Comparison of ENCODE assay signal across 18 cellular contexts in genomic region chr5:140162275-140162674, GRCh38. TPM values are rescaled to one million over a fixed set of nuclear protein-coding genes. Genes with fewer than 3 reads are reported as not detected.
DNase-seq lines count a peak whose midpoint lies in the region; ATAC-seq, FAIRE-seq and TF ChIP-seq lines count a peak whose summit lies in the region.
"Had no signal": no experiment of that assay in that cellular context is flagged by ENCODE, and none has a peak within 500 bp of the region (broad histone marks: within the 10 kb centered on the region; RNA-seq: fewer than 3 reads in every experiment).

No MANE protein-coding gene starts in this region.

- RAD21 ChIA-PET in GM12878 (lab: Charles Lee; ENCODE audit: unreplicated experiment): no interaction called here

- no peaks in the 10 kb centered on the region for H4K20me1 ChIP-seq in GM12878 (ENCODE audit: control insufficient read depth, insufficient read depth)
- H4K20me1 ChIP-seq: BLaER1 had no signal

- peaks cover 5% of the 10 kb centered on the region for H3K4me1 ChIP-seq in GM12878 (ENCODE audit: control insufficient read depth, insufficient read depth, low read length)
- peaks cover 54% of the 10 kb centered on the region for H3K4me1 ChIP-seq in mucosa of stomach (ENCODE audit: control insufficient read depth, insufficient read depth, low read length)
- H3K4me1 ChIP-seq in CD8-positive, alpha-beta memory T cell (ENCODE audit: insufficient read depth, low read length): peaks cover 3% of the 10 kb centered on the region
- no peaks in the 10 kb centered on the region for H3K4me1 ChIP-seq in CD8-positive, alpha-beta T cell (ENCODE audit: insufficient read depth, low read length)
- H3K4me1 ChIP-seq: BLaER1 had no signal

- H3K9ac ChIP-seq in GM12878 (ENCODE audit: control insufficient read depth, insufficient read depth, low read length) (no peak overlapping the region), mucosa of stomach (ENCODE audit: low read length) (peak overlapping the region; percentile 11)
- H3K9ac ChIP-seq: BLaER1 had no signal

- H3K27me3 ChIP-seq in GM12878 (replicated peaks in 1 of 2; ENCODE audit: control insufficient read depth in 2 of 2, insufficient read depth in 2 of 2, low read length in 1 of 2) (no peaks in the 10 kb centered on the region; a peak in 1 of 4 replicates), mucosa of stomach (ENCODE audit: control insufficient read depth, insufficient read depth, low read length) (no peaks in the 10 kb centered on the region)
- H3K27me3 ChIP-seq in CD8-positive, alpha-beta memory T cell (ENCODE audit: insufficient read depth, low read length, poor library complexity, severe bottlenecking): no peaks in the 10 kb centered on the region
- H3K27me3 ChIP-seq in CD8-positive, alpha-beta T cell (ENCODE audit: insufficient read depth, low read length): no peaks in the 10 kb centered on the region
- H3K27me3 ChIP-seq: BLaER1 had no signal

- H3K4me3 ChIP-seq in GM12878: no peak overlapping the region
- H3K4me3 ChIP-seq in mucosa of stomach (ENCODE audit: low read length): no peak overlapping the region
- H3K4me3 ChIP-seq in CD8-positive, alpha-beta memory T cell (ENCODE audit: low read length): no peak overlapping the region
- H3K4me3 ChIP-seq in CD8-positive, alpha-beta T cell (ENCODE audit: low read depth, low read length): no peak overlapping the region
- H3K4me3 ChIP-seq: BLaER1 had no signal

- intact Hi-C loops in GM12878 (cut with micrococcal nuclease; ENCODE audit: unreplicated experiment): no loop called here
- intact Hi-C loops in CD8-positive, alpha-beta T cell (cut with DNase I, micrococcal nuclease): no loop called here

- no peak overlapping the region for H3K27ac ChIP-seq in GM12878 (ENCODE audit: control insufficient read depth, insufficient read depth)
- H3K27ac ChIP-seq in CD8-positive, alpha-beta memory T cell (ENCODE audit: low read depth, low read length): no peak overlapping the region
- no peak overlapping the region for H3K27ac ChIP-seq in CD8-positive, alpha-beta T cell (ENCODE audit: low read depth, low read length)
- H3K27ac ChIP-seq: BLaER1, HL-60 had no signal

- no peak for TF ChIP-seq EP300 in GM12878 (IDR thresholded peaks at IDR 0.05; ENCODE audit: borderline replicate concordance in 1 of 2, control insufficient read depth in 1 of 2, low read depth in 2 of 2, low read length in 2 of 2)

- SMC1A ChIA-PET in GM12878 (lab: Charles Lee; ENCODE audit: uncharacterized antibody, unreplicated experiment): interaction anchor here (0.8 kb wide), 1 partner anchor 9 kb away, joined by 3 read pairs; no protein-coding TSS in a partner anchor

- no peak overlapping the region for H3K4me3 Mint-ChIP-seq in CD8-positive, alpha-beta memory T cell
- no peak overlapping the region for H3K4me3 Mint-ChIP-seq in CD8-positive, alpha-beta T cell

- no peak overlapping the region for H3K4me2 ChIP-seq in GM12878 (ENCODE audit: control insufficient read depth, insufficient read depth)
- H3K4me2 ChIP-seq: BLaER1 had no signal

- H3K36me3 ChIP-seq in GM12878 (ENCODE audit: control insufficient read depth in 2 of 2, insufficient read depth in 2 of 2, low read length in 1 of 2) (no peaks in the 10 kb centered on the region), mucosa of stomach (ENCODE audit: control insufficient read depth, insufficient read depth, low read length) (no peaks in the 10 kb centered on the region)
- H3K36me3 ChIP-seq in CD8-positive, alpha-beta memory T cell (ENCODE audit: insufficient read depth, low read length): no peaks in the 10 kb centered on the region
- no peaks in the 10 kb centered on the region for H3K36me3 ChIP-seq in CD8-positive, alpha-beta T cell (ENCODE audit: insufficient read depth, low read length)
- H3K36me3 ChIP-seq: BLaER1 had no signal

- H3K36me3 Mint-ChIP-seq in CD8-positive, alpha-beta memory T cell: peaks cover 0 to 2% (median 1%) of the 10 kb centered on the region in 3 donors
- H3K36me3 Mint-ChIP-seq in CD8-positive, alpha-beta T cell: peaks cover 1% of the 10 kb centered on the region

- CTCF ChIA-PET in GM12878 (lab: Yijun Ruan, JAX): interaction anchor here (0.6 to 1.5 kb wide), 3 partner anchors 19 to 88 kb away, joined by 3 to 4 read pairs (median 3); no protein-coding TSS in a partner anchor
- CTCF ChIA-PET in CD8-positive, alpha-beta memory T cell (lab: Charles Lee): interaction anchor here (0.7 to 1.3 kb wide), 3 partner anchors 12 to 89 kb away, joined by 3 to 5 read pairs (median 3); no protein-coding TSS in a partner anchor
- CTCF ChIA-PET in CD8-positive, alpha-beta T cell (lab: Charles Lee): interaction anchor here (0.8 to 1.4 kb wide), 2 partner anchors 17 to 90 kb away, joined by 4 to 6 read pairs; no protein-coding TSS in a partner anchor

- no peak for TF ChIP-seq RAD21 in GM12878 (IDR thresholded peaks at IDR 0.05; ENCODE audit: insufficient read depth, low read depth, low read length)

- peak overlapping the region in 1 of 8 donors; percentile 54 for H3K27ac Mint-ChIP-seq in CD8-positive, alpha-beta memory T cell
- H3K27ac Mint-ChIP-seq in CD8-positive, alpha-beta T cell: no peak overlapping the region

- WGBS in GM12878 (ENCODE audit: insufficient coverage, insufficient replicate concordance, low lambda C conversion rate, missing lambda C conversion rate): 73% methylated on average over 5 of the region's 5 CpGs

- in situ Hi-C loops in GM12878 (cut with MboI): no loop called here

- H3K27me3 Mint-ChIP-seq in CD8-positive, alpha-beta memory T cell: peaks cover 1 to 4% of the 10 kb centered on the region in 2 donors
- H3K27me3 Mint-ChIP-seq in CD8-positive, alpha-beta T cell (ENCODE audit: low read depth): peaks cover 2% of the 10 kb centered on the region

- H3K9me3 Mint-ChIP-seq in CD8-positive, alpha-beta memory T cell: no peaks in the 10 kb centered on the region
- H3K9me3 Mint-ChIP-seq in CD8-positive, alpha-beta T cell: no peaks in the 10 kb centered on the region

- no peaks in the 10 kb centered on the region for H3K9me3 ChIP-seq in GM12878 (replicated peaks; ENCODE audit: control insufficient read depth, insufficient read depth, low read length)
- H3K9me3 ChIP-seq in mucosa of stomach (ENCODE audit: control insufficient read depth, low read length): no peaks in the 10 kb centered on the region
- no peaks in the 10 kb centered on the region for H3K9me3 ChIP-seq in CD8-positive, alpha-beta memory T cell (ENCODE audit: low read length)
- no peaks in the 10 kb centered on the region for H3K9me3 ChIP-seq in CD8-positive, alpha-beta T cell (ENCODE audit: low read length)
- H3K9me3 ChIP-seq: BLaER1 had no signal

- POLR2A ChIA-PET in GM12878 (lab: Charles Lee): interaction anchor here (0.6 to 0.7 kb wide), 2 partner anchors 121 to 252 kb away, joined by 3 read pairs; no protein-coding TSS in a partner anchor
- POLR2A ChIA-PET in CD8-positive, alpha-beta memory T cell (lab: Charles Lee): no interaction called here
- POLR2A ChIA-PET in CD8-positive, alpha-beta T cell (lab: Charles Lee): no interaction called here

- no TSS peak for BruUV-seq in GM12878 (replicated peaks; lab: Mats Ljungman, UMichigan)

- no peak for TF ChIP-seq CTCF in GM12878 (IDR thresholded peaks at IDR 0.05 in 2 of 3, conservative IDR thresholded peaks at IDR 0.05 in 1 of 3; ENCODE audit: control insufficient read depth in 2 of 3, extremely low read depth in 1 of 3, insufficient read depth in 1 of 3, low read depth in 3 of 3, low read length in 3 of 3)
- no peak for TF ChIP-seq CTCF in CD8-positive, alpha-beta T cell (IDR thresholded peaks at IDR 0.05)

- peak; percentile 7 for DNase-seq in NCI-H2029 (lab: John Stamatoyannopoulos, UW)
- no peak for DNase-seq in NCI-H2029 treated with DMSO at 0.1 percent for 48 hours (lab: John Stamatoyannopoulos, UW)
- no peak for DNase-seq in GM12878 (ENCODE audit: low read depth, low spot score)
- DNase-seq in CD8-positive, alpha-beta memory T cell: no peak
- no peak for DNase-seq in medulla oblongata (ENCODE audit: extremely low spot score)
- DNase-seq in CD8-positive, alpha-beta T cell: no peak
- DNase-seq: 8988T, AML-193, Calu3, DMS 273 treated with DMSO at 0.1 percent for 48 hours, DMS79 had no signal

- H3K4me1 Mint-ChIP-seq in CD8-positive, alpha-beta memory T cell: peaks cover 0 to 2% (median 1%) of the 10 kb centered on the region in 3 donors
- H3K4me1 Mint-ChIP-seq in CD8-positive, alpha-beta T cell (ENCODE audit: low read depth): no peaks in the 10 kb centered on the region

- H2AFZ ChIP-seq in GM12878 (ENCODE audit: control insufficient read depth, low read depth, low read length): no peak overlapping the region

- no peaks in the 10 kb centered on the region for H3K79me2 ChIP-seq in GM12878 (ENCODE audit: control insufficient read depth, insufficient read depth, low read length)

- no peak for TF ChIP-seq POLR2A in GM12878 (IDR thresholded peaks at IDR 0.05; ENCODE audit: low read depth, low read length)

- no peak for ATAC-seq in GM12878
- ATAC-seq in CD8-positive, alpha-beta T cell: no peak
- ATAC-seq: HCT116 had no signal

- no peak for FAIRE-seq in GM12878 (lab: Jason Lieb, UNC)
- FAIRE-seq: GM12892, GM19239, H54 had no signal

RNA-seq across cellular contexts. Expression of gene CYSTM1, which starts 12.7 kb away (rescaled TPM):
- total RNA-seq in GM12878 (2013; cell fraction: nucleolus; rRNA removed): 34.5 and 44.8 TPM in 2 replicates
- total RNA-seq in GM12878 (2014; rRNA removed) (97.8 and 105 TPM in 2 replicates), GM12878 (2014; rRNA removed; fragmentation: Illumina TruSeq; extraction: Trizol) (81.4 and 90.2 TPM in 2 replicates), GM12878 (2021) (52.7 and 59.8 TPM in 2 replicates)
- 17.8 TPM for polyA plus RNA-seq in GM12878 (2011; ENCODE audit: low read depth)
- polyA plus RNA-seq in GM12878 (2011; rRNA removed) (91.3 and 120 TPM in 2 replicates), GM12878 (2014; fragmentation: Illumina TruSeq; extraction: Trizol) (71.3 and 92.5 TPM in 2 replicates), GM12878 (2014; fragmentation: Nextera tagmentation; extraction: Ambion mirVana) (100 to 1,000 TPM; 204 to 261 TPM), GM12878 (2014; rRNA removed) (103 and 112 TPM in 2 replicates), GM12878 (2016; fragmentation: Nextera tagmentation; extraction: Ambion mirVana) (10 to 100 TPM; 67.5 to 85.4 TPM)
- 134 and 170 TPM in 2 replicates for polyA plus RNA-seq in GM12878 (2011; cell fraction: cytosol; rRNA removed)
- polyA plus RNA-seq in GM12878 (2011; cell fraction: nucleus; rRNA removed): 71.6 and 92.3 TPM in 2 replicates
- 43.8 and 51.9 TPM in 2 replicates for polyA plus RNA-seq in GM12878 (2012)
- polyA minus RNA-seq in GM12878 (2011; rRNA and poly(A)+ RNA removed): 41.5 and 88.5 TPM in 2 replicates
- polyA minus RNA-seq in GM12878 (2011; cell fraction: cytosol; rRNA and poly(A)+ RNA removed): 33.9 and 36.2 TPM in 2 replicates
- 27.4 and 35.2 TPM in 2 replicates for polyA minus RNA-seq in GM12878 (2011; cell fraction: nucleus; rRNA and poly(A)+ RNA removed)
- 10 to 100 TPM; 13.9 to 17.3 TPM for total RNA-seq in CD8-positive, alpha-beta memory T cell
- 11.1 TPM for polyA plus RNA-seq in CD8-positive, alpha-beta memory T cell
- total RNA-seq in CD8-positive, alpha-beta T cell: 1 to 10 TPM; 8.1 to 8.6 TPM

RNA-seq across cellular contexts. Expression of gene IGIP, which starts 36.5 kb away (rescaled TPM):
- 5.8 and 6.6 TPM in 2 replicates for total RNA-seq in GM12878 (2013; cell fraction: nucleolus; rRNA removed)
- total RNA-seq in GM12878 (2014; rRNA removed) (2.4 and 2.7 TPM in 2 replicates), GM12878 (2014; rRNA removed; fragmentation: Illumina TruSeq; extraction: Trizol) (2.5 and 3.4 TPM in 2 replicates), GM12878 (2021) (2.7 and 3.1 TPM in 2 replicates)
- 1.1 TPM for polyA plus RNA-seq in GM12878 (2011; ENCODE audit: low read depth)
- polyA plus RNA-seq in GM12878 (2011; rRNA removed) (2.7 and 3.7 TPM in 2 replicates), GM12878 (2014; fragmentation: Illumina TruSeq; extraction: Trizol) (3.3 and 3.6 TPM in 2 replicates), GM12878 (2014; fragmentation: Nextera tagmentation; extraction: Ambion mirVana) (1 to 10 TPM in 1 of 2 experiments, under 1 TPM in 1; 0.58 to 1.2 TPM), GM12878 (2014; rRNA removed) (1.4 TPM in 2 replicates), GM12878 (2016; fragmentation: Nextera tagmentation; extraction: Ambion mirVana) (under 1 TPM; 0.64 to 0.72 TPM)
- polyA plus RNA-seq in GM12878 (2011; cell fraction: cytosol; rRNA removed): 0.84 and 0.94 TPM in 2 replicates
- polyA plus RNA-seq in GM12878 (2011; cell fraction: nucleus; rRNA removed): 3.7 and 4.6 TPM in 2 replicates
- 1.1 and 2.9 TPM in 2 replicates for polyA plus RNA-seq in GM12878 (2012)
- polyA minus RNA-seq in GM12878 (2011; rRNA and poly(A)+ RNA removed): 1.8 and 2.5 TPM in 2 replicates
- 0.53 and 0.73 TPM in 2 replicates for polyA minus RNA-seq in GM12878 (2011; cell fraction: cytosol; rRNA and poly(A)+ RNA removed)
- polyA minus RNA-seq in GM12878 (2011; cell fraction: nucleus; rRNA and poly(A)+ RNA removed): 2.5 and 4.2 TPM in 2 replicates
- 1 to 10 TPM; 3.7 to 4.1 TPM for total RNA-seq in CD8-positive, alpha-beta memory T cell
- 0.29 TPM for polyA plus RNA-seq in CD8-positive, alpha-beta memory T cell
- under 1 TPM; 0.78 to 0.81 TPM for total RNA-seq in CD8-positive, alpha-beta T cell

RNA-seq across cellular contexts. Expression of gene PURA, which starts 48.4 kb away (rescaled TPM):
- 17.7 and 18.3 TPM in 2 replicates for total RNA-seq in GM12878 (2013; cell fraction: nucleolus; rRNA removed)
- total RNA-seq in GM12878 (2014; rRNA removed): 11.7 and 11.9 TPM in 2 replicates
- total RNA-seq in GM12878 (2014; rRNA removed; fragmentation: Illumina TruSeq; extraction: Trizol): 6.3 and 6.9 TPM in 2 replicates
- 11.8 TPM in 2 replicates for total RNA-seq in GM12878 (2021)
- polyA plus RNA-seq in GM12878 (2011; ENCODE audit: low read depth): 0.76 TPM
- 4.9 and 6.8 TPM in 2 replicates for polyA plus RNA-seq in GM12878 (2011; rRNA removed)
- polyA plus RNA-seq in GM12878 (2011; cell fraction: cytosol; rRNA removed): 2.0 and 2.1 TPM in 2 replicates
- polyA plus RNA-seq in GM12878 (2011; cell fraction: nucleus; rRNA removed): 4.1 and 5.4 TPM in 2 replicates
- 2.4 and 4.8 TPM in 2 replicates for polyA plus RNA-seq in GM12878 (2012)
- 6.7 and 7.8 TPM in 2 replicates for polyA plus RNA-seq in GM12878 (2014; fragmentation: Illumina TruSeq; extraction: Trizol)
- polyA plus RNA-seq in GM12878 (2014; fragmentation: Nextera tagmentation; extraction: Ambion mirVana): 1 to 10 TPM; 3.7 to 4.1 TPM
- 5.9 and 7.5 TPM in 2 replicates for polyA plus RNA-seq in GM12878 (2014; rRNA removed)
- polyA plus RNA-seq in GM12878 (2016; fragmentation: Nextera tagmentation; extraction: Ambion mirVana): 1 to 10 TPM; 3.3 to 5.6 TPM
- 4.6 and 4.9 TPM in 2 replicates for polyA minus RNA-seq in GM12878 (2011; rRNA and poly(A)+ RNA removed)
- polyA minus RNA-seq in GM12878 (2011; cell fraction: cytosol; rRNA and poly(A)+ RNA removed): 3.6 and 4.1 TPM in 2 replicates
- polyA minus RNA-seq in GM12878 (2011; cell fraction: nucleus; rRNA and poly(A)+ RNA removed): 7.7 and 13.3 TPM in 2 replicates
- total RNA-seq in CD8-positive, alpha-beta memory T cell: 10 to 100 TPM; 14.8 to 16.4 TPM
- polyA plus RNA-seq in CD8-positive, alpha-beta memory T cell: 4.8 TPM
- total RNA-seq in CD8-positive, alpha-beta T cell: 1 to 10 TPM; 4.0 to 4.3 TPM
